In the genomic region with DNA sequence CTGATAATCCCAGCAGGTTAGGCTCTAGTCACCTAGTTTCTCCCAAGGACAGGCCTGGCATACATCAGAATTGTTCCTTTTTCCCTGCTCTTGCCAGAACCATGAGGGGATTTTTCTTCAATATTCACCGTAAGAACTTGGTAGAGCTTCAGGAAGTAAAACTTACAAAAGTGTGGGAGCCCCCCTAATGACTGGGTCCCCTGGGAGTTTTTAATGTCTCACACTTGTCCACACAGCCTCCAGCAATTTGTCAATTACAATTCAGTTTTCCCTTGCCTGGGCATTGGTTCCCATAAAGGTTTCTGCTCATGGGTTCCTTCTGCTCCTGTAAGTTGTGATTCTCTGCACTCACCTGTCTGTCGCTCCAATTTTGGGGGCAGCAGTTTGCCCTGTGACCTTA, we compare ENCODE assay signal across 38 cellular contexts. TPM values are rescaled to one million over a fixed set of nuclear protein-coding genes. Genes with fewer than 3 reads are reported as not detected.
"Had no signal": no experiment of that assay in that cellular context is flagged by ENCODE, and none has a peak within 500 bp of the region (broad histone marks: within the 10 kb centered on the region; RNA-seq: fewer than 3 reads in every experiment).

No MANE protein-coding gene starts in this region.

- H3K9me3 ChIP-seq: MG63 had no signal

- H3K36me3 ChIP-seq: MG63 had no signal

- H3K27me3 ChIP-seq: MG63 had no signal

- DNase-seq: Karpas-422, Kasumi-1, MG63, MM.1S, MV-4-11, NCI-H1048, NCI-H1092, NCI-H1092 treated with DMSO at 0.1 percent for 48 hours, NCI-H1105, NCI-H1105 treated with DMSO at 0.1 percent for 48 hours, NCI-H1417, NCI-H1417 treated with DMSO at 0.1 percent for 48 hours, NCI-H1436, NCI-H1436 treated with DMSO at 0.1 percent for 48 hours, NCI-H146, NCI-H1694, NCI-H1694 treated with DMSO at 0.1 percent for 48 hours, NCI-H187, NCI-H187 treated with DMSO at 0.1 percent for 48 hours, NCI-H1930, NCI-H2029, NCI-H2029 treated with DMSO at 0.1 percent for 48 hours, NCI-H2081, NCI-H2081 treated with DMSO at 0.1 percent for 48 hours, NCI-H2107, NCI-H2171, NCI-H2171 treated with DMSO at 0.1 percent for 48 hours, NCI-H2227 treated with DMSO at 0.1 percent for 48 hours, NCI-H226, NCI-H345, NCI-H446, NCI-H446 treated with DMSO at 0.1 percent for 48 hours, NCI-H510A, NCI-H510A treated with DMSO at 0.1 percent for 48 hours, NCI-H524 had no signal

- H3K4me3 ChIP-seq: MG63 had no signal

RNA-seq across cellular contexts. Expression of a gene that starts 28.5 kb away (rescaled TPM):
- total RNA-seq: LHCN-M2, MCF 10A, NCI-H460 had no signal
